ENCODE assay signal across 25 cellular contexts in the genomic region with DNA sequence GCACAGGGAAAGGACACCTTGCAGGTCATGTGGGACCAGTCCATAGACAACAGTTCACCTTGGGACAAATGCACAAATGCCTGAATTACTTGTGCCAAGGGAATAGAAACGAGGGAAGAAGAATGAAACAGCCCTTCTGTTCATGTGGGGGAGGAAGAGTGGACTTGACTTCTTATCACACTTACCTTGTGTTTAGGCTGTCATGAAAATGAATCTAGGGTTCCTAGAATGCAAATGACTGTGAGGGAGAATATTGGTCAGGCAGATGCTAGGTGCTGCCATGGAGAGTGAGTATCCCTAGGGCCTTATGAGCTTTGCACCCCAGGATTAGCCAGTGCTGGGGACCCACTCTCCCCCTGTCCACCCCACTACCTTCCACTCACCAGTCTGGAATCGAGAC.
"Had no signal": no experiment of that assay in that cellular context is flagged by ENCODE, and none has a peak within 500 bp of the region (broad histone marks: within the 10 kb centered on the region; RNA-seq: fewer than 3 reads in every experiment).

No MANE protein-coding gene starts in this region.

- H3K4me3 Mint-ChIP-seq: activated CD4-positive, alpha-beta memory T cell treated with anti-CD3 and anti-CD28 coated beads for 36 hours; activated naive CD4-positive, alpha-beta T cell treated with anti-CD3 and anti-CD28 coated beads, Interleukin-2, amount 50 U/mL, for 24 hours; activated naive CD8-positive, alpha-beta T cell treated with anti-CD3 and anti-CD28 coated beads, Interleukin-2, amount 10 ng/mL, durations not matched to agents 7 days and 5 days had no signal

- H3K27me3 ChIP-seq: ascending aorta had no signal

- H3K9me3 Mint-ChIP-seq: activated CD4-positive, alpha-beta memory T cell treated with anti-CD3 and anti-CD28 coated beads for 36 hours; activated naive CD4-positive, alpha-beta T cell treated with anti-CD3 and anti-CD28 coated beads, Interleukin-2, amount 50 U/mL, for 24 hours; activated naive CD8-positive, alpha-beta T cell treated with anti-CD3 and anti-CD28 coated beads, Interleukin-2, amount 10 ng/mL, durations not matched to agents 7 days and 5 days had no signal

- H3K4me1 Mint-ChIP-seq: activated naive CD4-positive, alpha-beta T cell treated with anti-CD3 and anti-CD28 coated beads, Interleukin-2, amount 50 U/mL, for 24 hours; activated naive CD8-positive, alpha-beta T cell treated with anti-CD3 and anti-CD28 coated beads, Interleukin-2, amount 10 ng/mL, durations not matched to agents 7 days and 5 days had no signal

- DNase-seq: activated CD4-positive, alpha-beta memory T cell treated with anti-CD3 and anti-CD28 coated beads for 36 hours; activated CD4-positive, alpha-beta T cell treated with anti-CD3 and anti-CD28 coated beads, Interleukin-2, amount 50 U/mL, for 1 hour; activated CD8-positive, alpha-beta memory T cell treated with anti-CD3 and anti-CD28 coated beads, Interleukin-2, amount 50 U/mL, for 4 hours; activated effector memory CD4-positive, alpha-beta T cell treated with anti-CD3 and anti-CD28 coated beads, Interleukin-2, amount 50 U/mL, for 16 hours; activated naive CD4-positive, alpha-beta T cell treated with Interleukin-2 at 50 U/mL for 16 hours; activated naive CD8-positive, alpha-beta T cell treated with anti-CD3 and anti-CD28 coated beads, Interleukin-2, amount 10 ng/mL, durations not matched to agents 7 days and 5 days; activated T-cell treated with anti-CD3 and anti-CD28 coated beads, Interleukin-2, amount 50 U/mL, for 48 hours; NCI-H1105; NCI-H1417 treated with DMSO at 0.1 percent for 48 hours; NCI-H187 treated with DMSO at 0.1 percent for 48 hours; NCI-H2081; NCI-H345; NCI-H526; NCI-H748 treated with DMSO at 0.1 percent for 48 hours; NK-92 treated with Interleukin-12 subunit alpha and Interleukin-12 subunit beta, amount 100 ng/mL, for 24 hours; PC-9; SIG-M5; SW 1271; T-helper 1 cell; T1000 had no signal

- H3K27ac ChIP-seq: ascending aorta, PC-9, RWPE1 had no signal

- H3K4me1 ChIP-seq: ascending aorta had no signal

- H3K9me3 ChIP-seq: ascending aorta had no signal

- H3K4me3 ChIP-seq: ascending aorta, PC-9 had no signal

- ATAC-seq: Right ventricle myocardium inferior, SK-N-SH treated with all-trans-retinoic acid at 6 μM for 48 hours had no signal

- H3K27me3 Mint-ChIP-seq: activated CD4-positive, alpha-beta memory T cell treated with anti-CD3 and anti-CD28 coated beads for 36 hours; activated naive CD4-positive, alpha-beta T cell treated with anti-CD3 and anti-CD28 coated beads, Interleukin-2, amount 50 U/mL, for 24 hours; activated naive CD8-positive, alpha-beta T cell treated with anti-CD3 and anti-CD28 coated beads, Interleukin-2, amount 10 ng/mL, durations not matched to agents 7 days and 5 days had no signal

- H3K27ac Mint-ChIP-seq: activated CD4-positive, alpha-beta memory T cell treated with anti-CD3 and anti-CD28 coated beads for 36 hours; activated naive CD4-positive, alpha-beta T cell treated with anti-CD3 and anti-CD28 coated beads, Interleukin-2, amount 50 U/mL, for 24 hours; activated naive CD8-positive, alpha-beta T cell treated with anti-CD3 and anti-CD28 coated beads, Interleukin-2, amount 10 ng/mL, durations not matched to agents 7 days and 5 days had no signal
